Comparison of ENCODE assay signal across 8 cellular contexts in genomic region chr16:88804173-88804551, GRCh38. TPM values are rescaled to one million over a fixed set of nuclear protein-coding genes. Genes with fewer than 3 reads are reported as not detected.
DNase-seq lines count a peak whose midpoint lies in the region; ATAC-seq and TF ChIP-seq lines count a peak whose summit lies in the region.

No MANE protein-coding gene starts in this region.

- peaks cover 9% of the 10 kb centered on the region for H3K36me3 Mint-ChIP-seq in activated T-helper 1 cell treated with anti-CD3 and anti-CD28 coated beads, Interleukin-12 subunit alpha, Interleukin-12 subunit beta, Interleukin-2, Interleukin-4 antibody, amounts not matched to agents 30 ng/mL and 10 ng/mL and 1 ng/mL, durations not matched to agents 14 hours and 24 hours and 36 hours (ENCODE audit: low read depth)

- H3K9me3 Mint-ChIP-seq in activated T-helper 1 cell treated with anti-CD3 and anti-CD28 coated beads, Interleukin-12 subunit alpha, Interleukin-12 subunit beta, Interleukin-2, Interleukin-4 antibody, amounts not matched to agents 30 ng/mL and 10 ng/mL and 1 ng/mL, durations not matched to agents 14 hours and 24 hours and 36 hours = no peaks in the 10 kb centered on the region

- peak overlapping the region; percentile 61 to 75 for H3K4me3 ChIP-seq in right atrium auricular region
- peak overlapping the region; percentile 81 for H3K4me3 ChIP-seq in iPS-18c (ENCODE audit: insufficient read depth, low read depth, low read length)
- H3K4me3 ChIP-seq in upper lobe of left lung = peak overlapping the region in 3 of 4 donors; percentile 51 to 78 (median 60)

- no peak for TF ChIP-seq EP300 in upper lobe of left lung (IDR thresholded peaks at IDR 0.05)

- no peaks in the 10 kb centered on the region for H3K27me3 Mint-ChIP-seq in activated T-helper 1 cell treated with anti-CD3 and anti-CD28 coated beads, Interleukin-12 subunit alpha, Interleukin-12 subunit beta, Interleukin-2, Interleukin-4 antibody, amounts not matched to agents 30 ng/mL and 10 ng/mL and 1 ng/mL, durations not matched to agents 14 hours and 24 hours and 36 hours (ENCODE audit: insufficient read depth)

- peaks cover 18% of the 10 kb centered on the region for H3K4me1 Mint-ChIP-seq in activated T-helper 1 cell treated with anti-CD3 and anti-CD28 coated beads, Interleukin-12 subunit alpha, Interleukin-12 subunit beta, Interleukin-2, Interleukin-4 antibody, amounts not matched to agents 30 ng/mL and 10 ng/mL and 1 ng/mL, durations not matched to agents 14 hours and 24 hours and 36 hours (ENCODE audit: low read depth)

- intact Hi-C loops in left ventricle myocardium superior (cut with micrococcal nuclease) = no loop called here
- intact Hi-C loops in activated T-helper 1 cell treated with anti-CD3 and anti-CD28 coated beads, Interleukin-12 subunit alpha, Interleukin-12 subunit beta, Interleukin-2, Interleukin-4 antibody, amounts not matched to agents 30 ng/mL and 10 ng/mL and 1 ng/mL, durations not matched to agents 14 hours and 24 hours and 36 hours (cut with micrococcal nuclease) = loop anchor here (5.0 kb wide), 2 partner anchors 102 to 347 kb away; no protein-coding TSS in a partner anchor

- H3K27ac Mint-ChIP-seq in activated T-helper 1 cell treated with anti-CD3 and anti-CD28 coated beads, Interleukin-12 subunit alpha, Interleukin-12 subunit beta, Interleukin-2, Interleukin-4 antibody, amounts not matched to agents 30 ng/mL and 10 ng/mL and 1 ng/mL, durations not matched to agents 14 hours and 24 hours and 36 hours = peak overlapping the region; percentile 23

- H3K27ac ChIP-seq in right atrium auricular region = no peak overlapping the region
- no peak overlapping the region for H3K27ac ChIP-seq in upper lobe of left lung

- H3K4me3 Mint-ChIP-seq in activated T-helper 1 cell treated with anti-CD3 and anti-CD28 coated beads, Interleukin-12 subunit alpha, Interleukin-12 subunit beta, Interleukin-2, Interleukin-4 antibody, amounts not matched to agents 30 ng/mL and 10 ng/mL and 1 ng/mL, durations not matched to agents 14 hours and 24 hours and 36 hours = peak overlapping the region; percentile 80

- ATAC-seq in left ventricle myocardium superior (no peak), upper lobe of left lung (ENCODE audit: low FRiP score in 2 of 2) (no peak)
- no peak for ATAC-seq in activated CD4-positive, CD25-positive, alpha-beta regulatory T cell treated with anti-CD3 and anti-CD28 coated beads, Interleukin-2, amount 50 U/mL, for 24 hours

- no peaks in the 10 kb centered on the region for H3K9me3 ChIP-seq in right atrium auricular region
- H3K9me3 ChIP-seq in iPS-18c (ENCODE audit: control insufficient read depth, insufficient read depth, low read length) = no peaks in the 10 kb centered on the region
- H3K9me3 ChIP-seq in upper lobe of left lung = no peaks in the 10 kb centered on the region

- H3K4me1 ChIP-seq in right atrium auricular region (peaks cover 0 to 25% of the 10 kb centered on the region in 2 donors), upper lobe of left lung (peaks cover 14 to 36% (median 18%) of the 10 kb centered on the region in 4 donors)

- no peak for TF ChIP-seq POLR2A in upper lobe of left lung (IDR thresholded peaks at IDR 0.05)

- no peak for TF ChIP-seq CTCF in right atrium auricular region (IDR thresholded peaks at IDR 0.05)
- TF ChIP-seq CTCF in upper lobe of left lung (IDR thresholded peaks at IDR 0.05) = no peak
- TF ChIP-seq CTCF in GM10266 (IDR thresholded peaks at IDR 0.05; ENCODE audit: control insufficient read depth, insufficient read depth, low read depth, missing control alignments) = no peak

- H3K36me3 ChIP-seq in right atrium auricular region (peaks cover 2% of the 10 kb centered on the region), upper lobe of left lung (peaks cover 0 to 14% (median 5%) of the 10 kb centered on the region in 4 donors)

- H3K27me3 ChIP-seq in right atrium auricular region = no peaks in the 10 kb centered on the region
- H3K27me3 ChIP-seq in upper lobe of left lung = no peaks in the 10 kb centered on the region

- DNase-seq in right atrium auricular region (ENCODE audit: low spot score) = no peak
- no peak for DNase-seq in left ventricle myocardium superior
- no peak for DNase-seq in activated T-helper 1 cell treated with anti-CD3 and anti-CD28 coated beads, Interleukin-12 subunit alpha, Interleukin-12 subunit beta, Interleukin-2, Interleukin-4 antibody, amounts not matched to agents 30 ng/mL and 10 ng/mL and 1 ng/mL, durations not matched to agents 14 hours and 24 hours and 36 hours (ENCODE audit: low spot score)
- no peak for DNase-seq in upper lobe of left lung
- DNase-seq in GM10266 (ENCODE audit: extremely low spot score) = no peak
- DNase-seq in NCI-H2196 treated with DMSO at 0.1 percent for 48 hours (lab: John Stamatoyannopoulos, UW; ENCODE audit: unreplicated experiment) = no peak

- WGBS in upper lobe of left lung, 2 donors = 0% methylated on average over 4 to 15 of the region's 16 CpGs

RNA-seq across cellular contexts. Expression of gene CDT1, which starts 0.6 kb away (rescaled TPM):
- total RNA-seq in right atrium auricular region (1 to 10 TPM in 1 of 2 donors, under 1 TPM in 1; 0.39 to 1.3 TPM), left ventricle myocardium superior (0.97 TPM), upper lobe of left lung (1 to 10 TPM in 5 of 6 donors, not detected in 1; 2.3 to 4.7 (median 3.5) TPM)
- total RNA-seq in activated T-helper 1 cell treated with anti-CD3 and anti-CD28 coated beads, Interleukin-12 subunit alpha, Interleukin-12 subunit beta, Interleukin-2, Interleukin-4 antibody, amounts not matched to agents 30 ng/mL and 10 ng/mL and 1 ng/mL, durations not matched to agents 14 hours and 24 hours and 36 hours = 95.4 and 97.3 TPM in 2 replicates

RNA-seq across cellular contexts. Expression of gene APRT, which starts 7.6 kb away (rescaled TPM):
- total RNA-seq in right atrium auricular region (10 to 100 TPM; 50.6 to 90.4 TPM), left ventricle myocardium superior (40.9 TPM), upper lobe of left lung (100 to 1,000 TPM in 4 of 6 donors, 10 to 100 TPM in 2; 76.5 to 147 (median 124) TPM)
- total RNA-seq in activated T-helper 1 cell treated with anti-CD3 and anti-CD28 coated beads, Interleukin-12 subunit alpha, Interleukin-12 subunit beta, Interleukin-2, Interleukin-4 antibody, amounts not matched to agents 30 ng/mL and 10 ng/mL and 1 ng/mL, durations not matched to agents 14 hours and 24 hours and 36 hours = 301 and 303 TPM in 2 replicates

RNA-seq across cellular contexts. Expression of gene PIEZO1, which starts 19.1 kb away (rescaled TPM):
- total RNA-seq in right atrium auricular region (10 to 100 TPM; 37.7 to 73.2 TPM), left ventricle myocardium superior (19.1 TPM), upper lobe of left lung (100 to 1,000 TPM; 107 to 535 (median 239) TPM)
- 214 and 217 TPM in 2 replicates for total RNA-seq in activated T-helper 1 cell treated with anti-CD3 and anti-CD28 coated beads, Interleukin-12 subunit alpha, Interleukin-12 subunit beta, Interleukin-2, Interleukin-4 antibody, amounts not matched to agents 30 ng/mL and 10 ng/mL and 1 ng/mL, durations not matched to agents 14 hours and 24 hours and 36 hours

RNA-seq across cellular contexts. Expression of gene GALNS, which starts 52.6 kb away (rescaled TPM):
- total RNA-seq in right atrium auricular region (10 to 100 TPM; 12.6 to 18.8 TPM), left ventricle myocardium superior (14.6 TPM), upper lobe of left lung (100 to 1,000 TPM in 1 of 6 donors, 10 to 100 TPM in 5; 24.8 to 140 (median 45.6) TPM)
- total RNA-seq in activated T-helper 1 cell treated with anti-CD3 and anti-CD28 coated beads, Interleukin-12 subunit alpha, Interleukin-12 subunit beta, Interleukin-2, Interleukin-4 antibody, amounts not matched to agents 30 ng/mL and 10 ng/mL and 1 ng/mL, durations not matched to agents 14 hours and 24 hours and 36 hours = 21.9 and 23.8 TPM in 2 replicates

RNA-seq across cellular contexts. Expression of gene TRAPPC2L, which starts 52.8 kb away (rescaled TPM):
- total RNA-seq in right atrium auricular region (10 to 100 TPM; 30.7 to 33.0 TPM), left ventricle myocardium superior (59.0 TPM), upper lobe of left lung (10 to 100 TPM; 10.9 to 62.5 (median 32.4) TPM)
- total RNA-seq in activated T-helper 1 cell treated with anti-CD3 and anti-CD28 coated beads, Interleukin-12 subunit alpha, Interleukin-12 subunit beta, Interleukin-2, Interleukin-4 antibody, amounts not matched to agents 30 ng/mL and 10 ng/mL and 1 ng/mL, durations not matched to agents 14 hours and 24 hours and 36 hours = 63.1 and 65.4 TPM in 2 replicates

Comparison
In these comparisons a context has a peak if more than half of its experiments do, and no peak if none do; other contexts are left out.
1. RNA of gene CDT1, which starts 0.6 kb away (total RNA-seq): 95.4 to 97.3 TPM in activated T-helper 1 cell treated with anti-CD3 and anti-CD28 coated beads, Interleukin-12 subunit alpha, Interleukin-12 subunit beta, Interleukin-2, Interleukin-4 antibody, amounts not matched to agents 30 ng/mL and 10 ng/mL and 1 ng/mL, durations not matched to agents 14 hours and 24 hours and 36 hours; 2.3 to 4.7 TPM in upper lobe of left lung, 0.39 to 1.3 TPM in right atrium auricular region and 0.97 TPM in left ventricle myocardium superior (single experiment); every median in the first group is over 10 times any median in the second.
2. Peak in every context shown above with its lines, with median percentiles within 50 percentile points of each other: H3K4me3 ChIP-seq.